1 cellular context compared by ENCODE assay signal in genomic region chr5:181210148-181210547, GRCh38.
TF ChIP-seq lines count a peak whose summit lies in the region.
"Not testable (repeated sequence)": the region's sequence is repeated elsewhere in the genome, so short reads cannot be mapped to it uniquely, and the experiment has no call there.

No MANE protein-coding gene starts in this region.

TF ChIP-seq in HepG2, 621 proteins besides CTCF, POLR2A, EP300 and RAD21:
- TF ChIP-seq NR2F6 (IDR thresholded peaks at IDR 0.05) (peak; percentile 22; the same call in 1 of the 2 replicates), ZMYM3 (CRISPR knock-in tag; IDR thresholded peaks at IDR 0.05) (0 out of 2 replicates have a peak, but pooled peaks have one; percentile 18), ZNF460 (CRISPR knock-in tag; IDR thresholded peaks at IDR 0.05; ENCODE audit: borderline replicate concordance) (peak; percentile 82)
- not testable (repeated sequence) for TF ChIP-seq NR2F6 (CRISPR knock-in tag; IDR thresholded peaks at IDR 0.05)
